8 cellular contexts compared by ENCODE assay signal in the genomic region with DNA sequence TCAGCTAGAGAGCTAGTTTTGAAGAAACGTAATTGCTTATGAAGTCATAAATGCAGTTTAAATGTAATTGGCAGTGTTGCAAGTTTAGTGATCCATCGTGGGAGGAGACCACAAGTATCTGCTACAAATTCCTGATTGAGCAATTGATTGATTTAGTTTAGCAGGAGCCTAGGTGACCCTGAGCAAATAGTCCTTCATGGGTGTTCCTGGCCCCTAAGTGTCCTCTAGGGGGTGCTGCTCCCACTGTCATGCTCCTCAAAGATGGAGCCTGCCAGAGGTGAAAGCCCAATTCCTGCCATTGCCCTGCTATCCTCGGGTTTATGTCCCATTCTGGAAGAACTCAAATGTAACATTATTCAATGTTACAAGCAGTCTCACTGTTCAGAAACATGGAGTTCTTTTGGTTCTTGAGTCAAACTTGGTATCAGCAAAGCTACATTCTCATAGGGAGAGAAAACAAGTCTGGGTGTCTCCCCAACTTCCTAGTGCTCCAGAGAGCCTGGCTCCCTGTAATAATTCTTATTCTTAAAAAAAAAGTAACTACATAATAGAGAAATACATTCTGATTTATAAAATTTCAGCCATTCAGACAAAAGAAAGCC.
DNase-seq lines count a peak whose midpoint lies in the region; ATAC-seq lines count a peak whose summit lies in the region.

No MANE protein-coding gene starts in this region.

- ATAC-seq in GM21447 (IDR thresholded peaks at IDR 0.05; ENCODE audit: unreplicated experiment) (peak; percentile 69), HG03457 (IDR thresholded peaks at IDR 0.05; ENCODE audit: unreplicated experiment) (no peak)

- DNase-seq in AML-193 (lab: John Stamatoyannopoulos, UW) (peak; percentile 80 to 82), NCI-H187 treated with DMSO at 0.1 percent for 48 hours (lab: John Stamatoyannopoulos, UW) (peak; percentile 3), cerebellar cortex (ENCODE audit: low spot score) (peak; percentile 57), left kidney (ENCODE audit: low read depth, low spot score) (peak; percentile 53)
- DNase-seq in activated CD4-positive, CD25-positive, alpha-beta regulatory T cell (lab: John Stamatoyannopoulos, UW), result peak; percentile 21 to 53 (median 48)
- DNase-seq in stimulated activated CD4-positive, alpha-beta T cell treated with anti-CD3 and anti-CD28 coated beads, TNF-alpha, amount 100 ng/mL, for 48 hours (ENCODE audit: low read depth in 3 of 3), result peak; percentile 45 to 68 (median 61)

Comparison
In these comparisons a context has a peak if more than half of its experiments do, and no peak if none do; other contexts are left out.
1. DNase-seq: peak in every context shown above with its lines; median percentile 81 in AML-193; 61 in stimulated activated CD4-positive, alpha-beta T cell treated with anti-CD3 and anti-CD28 coated beads, TNF-alpha, amount 100 ng/mL, for 48 hours; 57 in cerebellar cortex; 53 in left kidney; 48 in activated CD4-positive, CD25-positive, alpha-beta regulatory T cell; 3 in NCI-H187 treated with DMSO at 0.1 percent for 48 hours.